Comparison of ENCODE assay signal across 15 cellular contexts in the genomic region with DNA sequence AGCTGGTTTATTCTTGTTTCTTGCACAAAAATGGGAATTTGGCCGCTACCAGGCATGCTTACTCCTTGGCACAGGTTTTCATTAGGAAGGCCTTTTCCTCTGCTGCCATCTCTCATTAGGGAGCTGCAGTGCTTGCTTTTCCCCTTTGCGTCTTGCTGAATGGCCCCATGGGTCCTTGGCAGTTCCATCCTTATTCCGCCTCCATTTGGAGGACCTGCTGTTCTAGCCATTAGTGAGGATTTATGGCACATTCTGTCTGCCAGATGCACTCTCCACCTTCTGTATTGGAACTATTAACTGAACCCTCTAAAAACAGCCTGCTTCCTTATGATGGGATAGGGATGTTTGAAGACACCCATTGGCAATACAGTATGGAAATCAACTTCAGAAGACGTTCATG.
"Had no signal": no experiment of that assay in that cellular context is flagged by ENCODE, and none has a peak within 500 bp of the region (broad histone marks: within the 10 kb centered on the region; RNA-seq: fewer than 3 reads in every experiment).

No MANE protein-coding gene starts in this region.

- ATAC-seq: gastrocnemius medialis; naive thymus-derived CD4-positive, alpha-beta T cell; stimulated activated naive B cell treated with anti-CD40 and anti-IgM and Interleukin-4, amounts not matched to agents 10 μg/mL and 1 μg/mL and 100 μg/mL, for 72 hours had no signal

- H3K4me1 Mint-ChIP-seq: stimulated activated naive B cell treated with anti-CD40 and anti-IgM and Interleukin-4, amounts not matched to agents 10 μg/mL and 1 μg/mL and 100 μg/mL, for 72 hours had no signal

- H3K27ac Mint-ChIP-seq: stimulated activated naive B cell treated with anti-CD40 and anti-IgM and Interleukin-4, amounts not matched to agents 10 μg/mL and 1 μg/mL and 100 μg/mL, for 72 hours; type B pancreatic cell had no signal

- H3K4me3 ChIP-seq: breast epithelium, gastrocnemius medialis had no signal

- DNase-seq: activated CD4-positive, alpha-beta T cell treated with anti-CD3 and anti-CD28 coated beads for 1 hour; activated CD4-positive, alpha-beta T cell treated with anti-CD3 and anti-CD28 coated beads, Interleukin-2, amount 50 U/mL, for 4 hours; activated naive CD4-positive, alpha-beta T cell treated with Interleukin-2 at 50 U/mL for 16 hours; activated T-cell treated with anti-CD3 and anti-CD28 coated beads for 4 hours; anterior cingulate cortex; gastrocnemius medialis; islet precursor cell; mammary epithelial cell; naive thymus-derived CD4-positive, alpha-beta T cell; stimulated activated CD4-positive, alpha-beta T cell treated with anti-CD3 and anti-CD28 coated beads, Interleukin-2, amount 100 ng/mL, for 48 hours; stimulated activated naive B cell treated with anti-CD40 and anti-IgM and Interleukin-4, amounts not matched to agents 10 μg/mL and 1 μg/mL and 100 μg/mL, for 72 hours had no signal

- H3K27me3 Mint-ChIP-seq: naive thymus-derived CD4-positive, alpha-beta T cell; stimulated activated naive B cell treated with anti-CD40 and anti-IgM and Interleukin-4, amounts not matched to agents 10 μg/mL and 1 μg/mL and 100 μg/mL, for 72 hours; type B pancreatic cell had no signal

- H3K27me3 ChIP-seq: breast epithelium, gastrocnemius medialis, neutrophil had no signal

- H3K4me3 Mint-ChIP-seq: naive thymus-derived CD4-positive, alpha-beta T cell; stimulated activated naive B cell treated with anti-CD40 and anti-IgM and Interleukin-4, amounts not matched to agents 10 μg/mL and 1 μg/mL and 100 μg/mL, for 72 hours; type B pancreatic cell had no signal

- H3K9me3 Mint-ChIP-seq: stimulated activated naive B cell treated with anti-CD40 and anti-IgM and Interleukin-4, amounts not matched to agents 10 μg/mL and 1 μg/mL and 100 μg/mL, for 72 hours had no signal

- H3K36me3 ChIP-seq: breast epithelium, gastrocnemius medialis had no signal

- H3K4me1 ChIP-seq: breast epithelium, parathyroid adenoma had no signal

- H3K9me3 ChIP-seq: breast epithelium, gastrocnemius medialis, neutrophil had no signal

- H3K9ac ChIP-seq: parathyroid adenoma had no signal

- H3K27ac ChIP-seq: breast epithelium, gastrocnemius medialis, neutrophil, parathyroid adenoma had no signal
